ENCODE assay signal across 22 cellular contexts in the genomic region with DNA sequence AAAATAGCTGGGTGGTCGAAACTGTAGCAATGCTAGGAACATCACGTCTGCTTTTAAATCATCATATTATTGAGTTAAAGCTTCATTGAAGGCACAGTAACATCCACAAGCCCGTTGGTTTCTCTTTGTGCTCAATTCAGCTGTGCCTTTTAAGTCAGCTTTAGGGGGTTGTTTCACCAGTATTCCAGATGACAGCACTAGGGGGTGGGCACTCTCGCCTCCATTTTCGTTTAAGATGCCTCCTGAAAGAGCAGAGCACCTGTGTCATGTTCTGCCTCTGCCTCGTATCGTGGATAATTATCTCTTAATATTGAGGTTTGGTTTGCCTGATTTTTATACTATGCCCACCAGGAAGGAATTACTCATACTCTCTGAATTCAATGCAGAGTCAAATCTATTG.
"Had no signal": no experiment of that assay in that cellular context is flagged by ENCODE, and none has a peak within 500 bp of the region (broad histone marks: within the 10 kb centered on the region; RNA-seq: fewer than 3 reads in every experiment).

No MANE protein-coding gene starts in this region.

- H3K27me3 ChIP-seq: vagina had no signal

- H2AFZ ChIP-seq: parathyroid adenoma had no signal

- H3K4me3 Mint-ChIP-seq: activated naive CD4-positive, alpha-beta T cell treated with anti-CD3 and anti-CD28 coated beads for 36 hours; endodermal cell; nephron; stimulated activated memory B cell treated with anti-CD40 and anti-IgM and Interleukin-4, amounts not matched to agents 10 μg/mL and 1 μg/mL and 100 μg/mL, for 72 hours had no signal

- H3K4me3 ChIP-seq: heart right ventricle, vagina had no signal

- FAIRE-seq: bronchial epithelial cell, islet of Langerhans, small intestine had no signal

- H3K9me3 ChIP-seq: heart right ventricle, vagina had no signal

- ATAC-seq: heart right ventricle; left ventricle myocardium superior; sciatic nerve; stimulated activated memory B cell treated with anti-CD40 and anti-IgM and Interleukin-4, amounts not matched to agents 10 μg/mL and 1 μg/mL and 100 μg/mL, for 72 hours had no signal

- H3K27ac Mint-ChIP-seq: activated naive CD4-positive, alpha-beta T cell treated with anti-CD3 and anti-CD28 coated beads for 36 hours; endodermal cell; nephron; stimulated activated memory B cell treated with anti-CD40 and anti-IgM and Interleukin-4, amounts not matched to agents 10 μg/mL and 1 μg/mL and 100 μg/mL, for 72 hours had no signal

- H3K9ac ChIP-seq: parathyroid adenoma had no signal

- H3K4me1 ChIP-seq: heart right ventricle, parathyroid adenoma, vagina had no signal

- H3K36me3 ChIP-seq: heart right ventricle, vagina had no signal

- H3K9me3 Mint-ChIP-seq: activated naive CD4-positive, alpha-beta T cell treated with anti-CD3 and anti-CD28 coated beads for 36 hours; endodermal cell; nephron; stimulated activated memory B cell treated with anti-CD40 and anti-IgM and Interleukin-4, amounts not matched to agents 10 μg/mL and 1 μg/mL and 100 μg/mL, for 72 hours had no signal

- H3K27ac ChIP-seq: heart right ventricle, parathyroid adenoma, vagina had no signal

- DNase-seq: activated CD4-positive, alpha-beta T cell treated with anti-CD3 and anti-CD28 coated beads for 4 hours; activated CD4-positive, alpha-beta T cell treated with anti-CD3 and anti-CD28 coated beads, Interleukin-2, amount 50 U/mL, for 48 hours; activated CD4-positive, CD25-positive, alpha-beta regulatory T cell; activated CD8-positive, alpha-beta memory T cell treated with anti-CD3 and anti-CD28 coated beads, Interleukin-2, amount 50 U/mL, for 48 hours; activated naive CD4-positive, alpha-beta T cell treated with anti-CD3 and anti-CD28 coated beads for 36 hours; activated T-cell treated with anti-CD3 and anti-CD28 coated beads, Interleukin-2, amount 50 U/mL, for 48 hours; amygdala; cortex of kidney; endodermal cell; heart right ventricle; left ventricle myocardium superior; mammary epithelial cell; small intestine; T1000; trophoblast cell had no signal

- H3K4me1 Mint-ChIP-seq: nephron; stimulated activated memory B cell treated with anti-CD40 and anti-IgM and Interleukin-4, amounts not matched to agents 10 μg/mL and 1 μg/mL and 100 μg/mL, for 72 hours had no signal

- H3K79me2 ChIP-seq: parathyroid adenoma had no signal

- H3K36me3 Mint-ChIP-seq: stimulated activated memory B cell treated with anti-CD40 and anti-IgM and Interleukin-4, amounts not matched to agents 10 μg/mL and 1 μg/mL and 100 μg/mL, for 72 hours had no signal

- H3K27me3 Mint-ChIP-seq: stimulated activated memory B cell treated with anti-CD40 and anti-IgM and Interleukin-4, amounts not matched to agents 10 μg/mL and 1 μg/mL and 100 μg/mL, for 72 hours had no signal
